In the genomic region with DNA sequence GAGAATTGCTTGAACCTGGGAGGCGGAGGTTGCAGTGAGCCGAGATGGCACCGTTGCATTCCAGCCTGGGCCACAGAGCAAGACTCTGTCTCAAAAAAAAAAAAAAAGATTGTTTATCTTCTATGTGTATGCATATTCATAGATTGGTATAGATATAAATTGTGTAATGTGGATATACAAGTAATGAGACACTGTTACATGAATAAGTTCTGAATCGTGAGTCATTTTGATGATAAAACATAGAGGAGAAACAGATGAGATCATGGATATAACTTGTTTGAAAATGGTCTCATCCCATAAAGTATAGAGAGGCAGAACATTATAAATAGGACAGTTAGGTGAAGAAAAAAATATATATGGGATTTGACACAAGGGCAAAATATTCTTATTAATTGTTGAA, we compare ENCODE assay signal across 1 cellular context.
TF ChIP-seq lines count a peak whose summit lies in the region.

No MANE protein-coding gene starts in this region.

TF ChIP-seq in IMR-90, 13 proteins besides CTCF, POLR2A, EP300 and RAD21 (continued from another document):
- TF ChIP-seq, protein P1, sequence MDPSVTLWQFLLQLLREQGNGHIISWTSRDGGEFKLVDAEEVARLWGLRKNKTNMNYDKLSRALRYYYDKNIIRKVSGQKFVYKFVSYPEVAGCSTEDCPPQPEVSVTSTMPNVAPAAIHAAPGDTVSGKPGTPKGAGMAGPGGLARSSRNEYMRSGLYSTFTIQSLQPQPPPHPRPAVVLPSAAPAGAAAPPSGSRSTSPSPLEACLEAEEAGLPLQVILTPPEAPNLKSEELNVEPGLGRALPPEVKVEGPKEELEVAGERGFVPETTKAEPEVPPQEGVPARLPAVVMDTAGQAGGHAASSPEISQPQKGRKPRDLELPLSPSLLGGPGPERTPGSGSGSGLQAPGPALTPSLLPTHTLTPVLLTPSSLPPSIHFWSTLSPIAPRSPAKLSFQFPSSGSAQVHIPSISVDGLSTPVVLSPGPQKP (IDR thresholded peaks at IDR 0.05; ENCODE audit: borderline replicate concordance, low read depth, low read length): no peak
- TF ChIP-seq RCOR1 (IDR thresholded peaks at IDR 0.05; ENCODE audit: insufficient replicate concordance, low read length) (no peak), MAZ (IDR thresholded peaks at IDR 0.05; ENCODE audit: borderline replicate concordance, low read depth, low read length) (no peak), NFE2L2 (IDR thresholded peaks at IDR 0.05; ENCODE audit: low read depth, low read length) (no peak)
